10 cellular contexts compared by ENCODE assay signal in the genomic region with DNA sequence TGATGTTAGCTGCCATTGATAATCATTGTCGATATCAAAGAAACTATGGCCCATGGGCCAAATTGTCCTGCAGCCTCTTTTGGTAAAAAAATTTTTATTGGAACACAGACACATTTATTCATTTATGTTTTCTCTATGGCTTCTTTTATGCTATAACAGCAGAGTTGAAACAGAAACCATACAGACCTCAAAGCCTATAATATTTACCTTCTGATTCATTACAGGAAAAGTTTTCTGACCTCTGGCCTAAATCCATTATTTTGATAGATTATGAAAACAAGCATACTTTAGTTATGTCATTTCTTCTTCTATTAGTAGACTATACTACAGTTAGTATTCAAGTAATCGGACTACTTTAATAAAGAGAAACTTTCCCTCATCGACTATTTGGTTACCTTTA.
A peak's percentile ranks its signal among the peaks of the same experiment; 100 is the strongest.
DNase-seq lines count a peak whose midpoint lies in the region; ATAC-seq and FAIRE-seq lines count a peak whose summit lies in the region.
"Had no signal": no experiment of that assay in that cellular context is flagged by ENCODE, and none has a peak within 500 bp of the region (broad histone marks: within the 10 kb centered on the region; RNA-seq: fewer than 3 reads in every experiment).

No MANE protein-coding gene starts in this region.

- ATAC-seq in GM18870 (IDR thresholded peaks at IDR 0.05; ENCODE audit: unreplicated experiment) (peak; percentile 81), HG02759 (IDR thresholded peaks at IDR 0.05; ENCODE audit: unreplicated experiment) (peak; percentile 64), HG03521 (IDR thresholded peaks at IDR 0.05; ENCODE audit: unreplicated experiment) (peak; percentile 65)

- no peak for DNase-seq in frontal cortex (ENCODE audit: low spot score in 2 of 2)
- no peak for DNase-seq in stimulated activated CD8-positive, alpha-beta memory T cell treated with anti-CD3 and anti-CD28 coated beads, Interleukin-4, amount 100 ng/mL, for 48 hours
- no peak for DNase-seq in NCI-H774 (lab: John Stamatoyannopoulos, UW)
- no peak for DNase-seq in superior temporal gyrus (ENCODE audit: extremely low spot score)
- no peak for DNase-seq in NCI-H2227 treated with DMSO at 0.1 percent for 48 hours (lab: John Stamatoyannopoulos, UW)
- DNase-seq: NCI-H510A, ovary had no signal

- peak; percentile 64 for FAIRE-seq in frontal cortex (lab: Jason Lieb, UNC)
